Comparison of ENCODE assay signal across 16 cellular contexts in genomic region chr19:7911509-7912143, GRCh38. TPM values are rescaled to one million over a fixed set of nuclear protein-coding genes. Genes with fewer than 3 reads are reported as not detected.
A peak's percentile ranks its signal among the peaks of the same experiment; 100 is the strongest.
DNase-seq lines count a peak whose midpoint lies in the region; ATAC-seq, FAIRE-seq and TF ChIP-seq lines count a peak whose summit lies in the region.
"Had no signal": no experiment of that assay in that cellular context is flagged by ENCODE, and none has a peak within 500 bp of the region (broad histone marks: within the 10 kb centered on the region; RNA-seq: fewer than 3 reads in every experiment).

No MANE protein-coding gene starts in this region.

- H3K9me3 Mint-ChIP-seq in chondrocyte (ENCODE audit: low read depth) = no peaks in the 10 kb centered on the region
- H3K9me3 Mint-ChIP-seq: CD4-positive, CD25-positive, alpha-beta regulatory T cell had no signal

- in situ Hi-C loops in HepG2 (cut with HindIII; ENCODE audit: extremely low pct_ligation_motif_present, low pct_unique_long_range_greater_than_20kb) = no loop called here

- TF ChIP-seq POLR2A in HepG2 (IDR thresholded peaks at IDR 0.05; ENCODE audit: insufficient read depth in 1 of 2, low read depth in 2 of 2, low read length in 2 of 2) (no peak), ovary (IDR thresholded peaks at IDR 0.05) (no peak), thyroid gland (IDR thresholded peaks at IDR 0.05) (no peak)

- CTCF ChIA-PET in HEK293 (lab: Yijun Ruan, JAX) = interaction anchor here (0.7 to 1.1 kb wide), 3 partner anchors 8 to 43 kb away, joined by 3 to 4 read pairs (median 3); partner anchors contain the start of gene SNAPC2
- CTCF ChIA-PET in HepG2 (lab: Yijun Ruan, JAX; ENCODE audit: low intra/inter-chr PET ratio, low total read pairs) = no interaction called here

- H3K27me3 ChIP-seq in HepG2 (ENCODE audit: control insufficient read depth in 1 of 2, insufficient read depth in 2 of 2, low read length in 2 of 2) = no peaks in the 10 kb centered on the region
- peaks cover 6% of the 10 kb centered on the region for H3K27me3 ChIP-seq in ovary
- H3K27me3 ChIP-seq in thyroid gland = no peaks in the 10 kb centered on the region

- no peak overlapping the region for H3K27ac Mint-ChIP-seq in chondrocyte (ENCODE audit: unreplicated experiment)
- H3K27ac Mint-ChIP-seq: CD4-positive, CD25-positive, alpha-beta regulatory T cell had no signal

- H3K79me2 ChIP-seq in HepG2 (ENCODE audit: insufficient read depth, low read length) = peaks cover 2% of the 10 kb centered on the region

- H3K36me3 ChIP-seq in HEK293 (ENCODE audit: control insufficient read depth in 2 of 2, insufficient read depth in 1 of 2, low read length in 2 of 2) = peaks cover 0 to 36% of the 10 kb centered on the region in 2 experiments; a peak in 2 of 3 replicates
- peaks cover 4 to 20% of the 10 kb centered on the region in 2 experiments; a peak in 3 of 5 replicates for H3K36me3 ChIP-seq in HepG2 (replicated peaks in 1 of 2; ENCODE audit: control insufficient read depth in 1 of 2, insufficient read depth in 2 of 2, low read length in 2 of 2)
- no peaks in the 10 kb centered on the region for H3K36me3 ChIP-seq in ovary
- H3K36me3 ChIP-seq in thyroid gland = peaks cover 35 to 38% of the 10 kb centered on the region in 2 donors

- no peak for TF ChIP-seq RAD21 in HepG2 (CRISPR knock-in tag; IDR thresholded peaks at IDR 0.05)

- no peak overlapping the region for H3K4me3 Mint-ChIP-seq in chondrocyte (ENCODE audit: unreplicated experiment)

- TF ChIP-seq EP300 in HepG2 (IDR thresholded peaks at IDR 0.05; ENCODE audit: low read depth in 2 of 2, low read length in 2 of 2) = no peak
- TF ChIP-seq EP300 in HepG2 (CRISPR knock-in tag; IDR thresholded peaks at IDR 0.05; ENCODE audit: borderline replicate concordance) = no peak
- TF ChIP-seq EP300 in ovary (IDR thresholded peaks at IDR 0.05) = no peak

- peaks cover 14% of the 10 kb centered on the region for H3K36me3 Mint-ChIP-seq in chondrocyte (ENCODE audit: low read depth)

- no peaks in the 10 kb centered on the region for H3K27me3 Mint-ChIP-seq in chondrocyte (ENCODE audit: low read depth)

- H3K4me1 ChIP-seq in HEK293 (ENCODE audit: control insufficient read depth, insufficient read depth, low read length) (no peaks in the 10 kb centered on the region), HepG2 (ENCODE audit: insufficient read depth, low read length) (peaks cover 11% of the 10 kb centered on the region), ovary (ENCODE audit: insufficient read depth) (peaks cover 3% of the 10 kb centered on the region), thyroid gland (peaks cover 0 to 11% of the 10 kb centered on the region in 2 donors)

- peaks cover 6% of the 10 kb centered on the region for H3K4me1 Mint-ChIP-seq in chondrocyte (ENCODE audit: low read depth)

- H3K4me2 ChIP-seq in HepG2 (ENCODE audit: low read depth, low read length) = no peak overlapping the region
- H3K4me2 ChIP-seq: A549 had no signal

- H3K27ac ChIP-seq in HEK293 (ENCODE audit: extremely low read depth, low read depth, low read length) (no peak overlapping the region), HepG2 (ENCODE audit: extremely low read length, insufficient read depth, low read length) (no peak overlapping the region), ovary (no peak overlapping the region), thyroid gland (no peak overlapping the region)
- H3K27ac ChIP-seq: A549 had no signal

- 96% methylated on average over 7 of the region's 18 CpGs for WGBS in HepG2 (ENCODE audit: low lambda C conversion rate)
- 85 to 87% (median 87%) methylated on average over 18 of the region's 18 CpGs for WGBS in ovary, 3 donors
- WGBS in thyroid gland, 2 donors = 87 to 91% methylated on average over 11 to 17 of the region's 18 CpGs

- no peak overlapping the region for H3K9ac ChIP-seq in HepG2 (ENCODE audit: insufficient read depth, low read depth, low read length)

- no peaks in the 10 kb centered on the region for H3K9me3 ChIP-seq in HEK293 (ENCODE audit: control insufficient read depth, insufficient read depth, low read depth, low read length)
- H3K9me3 ChIP-seq in HepG2 (ENCODE audit: low read length) = no peaks in the 10 kb centered on the region
- H3K9me3 ChIP-seq in ovary = no peaks in the 10 kb centered on the region
- no peaks in the 10 kb centered on the region for H3K9me3 ChIP-seq in thyroid gland
- H3K9me3 ChIP-seq: A549 had no signal

- POLR2A ChIA-PET in HEK293 (lab: Yijun Ruan, JAX) (interaction anchor here (1.1 to 2.3 kb wide), 3 partner anchors 8 to 14 kb away, joined by 3 to 15 read pairs (median 8); partner anchors contain the start of genes MAP2K7 and SNAPC2), HepG2 (lab: Yijun Ruan, JAX) (interaction anchor here (1.9 to 2.6 kb wide), 2 partner anchors 8 to 9 kb away, joined by 6 to 8 read pairs; partner anchors contain the start of genes MAP2K7 and SNAPC2)

- BruUV-seq in HepG2 (replicated peaks; lab: Mats Ljungman, UMichigan) = no TSS peak

- peaks cover 3% of the 10 kb centered on the region; the same call in 1 of the 2 replicates for H4K20me1 ChIP-seq in HepG2 (ENCODE audit: insufficient read depth, low read length)

- no peak overlapping the region for H2AFZ ChIP-seq in HepG2 (ENCODE audit: low read length)

- intact Hi-C loops in HepG2 (cut with micrococcal nuclease; ENCODE audit: unreplicated experiment) = no loop called here
- intact Hi-C loops in ovary (cut with DNase I) = no loop called here
- intact Hi-C loops in thyroid gland (cut with DNase I) = no loop called here

- no peak for ATAC-seq in HepG2
- ATAC-seq in HG03432 (IDR thresholded peaks at IDR 0.05; ENCODE audit: unreplicated experiment) = no peak
- ATAC-seq: A549, HCT116 had no signal

- TF ChIP-seq CTCF in HEK293 (tag by site-specific recombination; IDR thresholded peaks at IDR 0.05) = no peak
- TF ChIP-seq CTCF in chondrocyte (IDR thresholded peaks at IDR 0.05) = no peak
- no peak for TF ChIP-seq CTCF in HepG2 (CRISPR knock-in tag; IDR thresholded peaks at IDR 0.05)
- TF ChIP-seq CTCF in ovary (IDR thresholded peaks at IDR 0.05) = no peak
- no peak for TF ChIP-seq CTCF in thyroid gland (IDR thresholded peaks at IDR 0.05)

- DNase-seq in chondrocyte (ENCODE audit: low spot score) = peak; percentile 88
- DNase-seq in HepG2 (ENCODE audit: low spot score) = no peak
- peak in 3 of 5 donors; percentile 11 to 38 (median 25) for DNase-seq in ovary
- DNase-seq in thyroid gland = no peak
- DNase-seq in AG20443 (ENCODE audit: low spot score) = no peak
- no peak for DNase-seq in superior temporal gyrus (ENCODE audit: extremely low spot score)
- DNase-seq: CD4-positive, CD25-positive, alpha-beta regulatory T cell; DMS53; GF-D8 had no signal

- FAIRE-seq in HepG2 (lab: Jason Lieb, UNC) = no peak
- FAIRE-seq: A549, GM19239 had no signal

- H3K4me3 ChIP-seq in HEK293 (ENCODE audit: low read depth, low read length) (no peak overlapping the region), HepG2 (replicated peaks in 1 of 3; ENCODE audit: insufficient read depth in 1 of 3, low read depth in 2 of 3, low read length in 3 of 3) (no peak overlapping the region), ovary (no peak overlapping the region), thyroid gland (replicated peaks in 1 of 3) (no peak overlapping the region)
- H3K4me3 ChIP-seq: A549 had no signal

RNA-seq across cellular contexts. Expression of gene TGFBR3L, which starts 3.0 kb away (rescaled TPM):
- 8.1 to 11.6 TPM (median 11.2 TPM) in 3 replicates for total RNA-seq in chondrocyte
- total RNA-seq in HepG2 (2016; rRNA removed; fragmentation: Illumina TruSeq; extraction: Trizol) = 0.83 and 1.0 TPM in 2 replicates
- total RNA-seq in HepG2 (2016; cell fraction: cytosol; rRNA removed; fragmentation: Illumina TruSeq; extraction: Trizol; ENCODE audit: low read depth) = 3.2 and 3.7 TPM in 2 replicates
- 0.56 and 1.1 TPM in 2 replicates for total RNA-seq in HepG2 (2016; cell fraction: insoluble cytoplasmic fraction; rRNA removed; fragmentation: Illumina TruSeq; extraction: Trizol)
- total RNA-seq in HepG2 (2016; cell fraction: membrane; rRNA removed; fragmentation: Illumina TruSeq; extraction: Trizol) = 1.6 and 2.1 TPM in 2 replicates
- 0.81 TPM in 1 of 2 replicates, not detected in the other for total RNA-seq in HepG2 (2016; cell fraction: nucleus; rRNA removed; fragmentation: Illumina TruSeq; extraction: Trizol)
- polyA plus RNA-seq in HepG2 (2011; rRNA removed) = 0.14 and 0.20 TPM in 2 replicates
- polyA plus RNA-seq in HepG2 (2011; cell fraction: cytosol; rRNA removed) = 0.25 and 0.55 TPM in 2 replicates
- 1.0 and 1.6 TPM in 2 replicates for polyA plus RNA-seq in HepG2 (2011; cell fraction: nucleus; rRNA removed)
- 0.25 and 0.69 TPM in 2 replicates for polyA plus RNA-seq in HepG2 (2012)
- polyA plus RNA-seq in HepG2 (2016; cell fraction: cytosol; fragmentation: Illumina TruSeq; extraction: Trizol; ENCODE audit: low read depth) = 7.2 and 8.1 TPM in 2 replicates
- polyA plus RNA-seq in HepG2 (2016; cell fraction: insoluble cytoplasmic fraction; fragmentation: Illumina TruSeq; extraction: Trizol; ENCODE audit: low read depth) = 0.49 and 1.4 TPM in 2 replicates
- 4.1 and 4.2 TPM in 2 replicates for polyA plus RNA-seq in HepG2 (2016; cell fraction: membrane; fragmentation: Illumina TruSeq; extraction: Trizol; ENCODE audit: low read depth)
- polyA plus RNA-seq in HepG2 (2016; cell fraction: nucleus; fragmentation: Illumina TruSeq; extraction: Trizol; ENCODE audit: insufficient read depth, low read depth) = 0.90 and 1.3 TPM in 2 replicates
- 0.30 and 1.5 TPM in 2 replicates for polyA minus RNA-seq in HepG2 (2011; rRNA and poly(A)+ RNA removed; ENCODE audit: low replicate concordance)
- not detected in 2 replicates for polyA minus RNA-seq in HepG2 (2011; cell fraction: cytosol; rRNA and poly(A)+ RNA removed)
- polyA minus RNA-seq in HepG2 (2011; cell fraction: nucleus; rRNA and poly(A)+ RNA removed) = not detected in 2 replicates
- total RNA-seq in ovary = 1 to 10 TPM in 2 of 7 donors, not detected in 5; 1.0 to 6.9 TPM
- polyA plus RNA-seq in ovary = under 1 TPM in 1 of 2 donors, not detected in 1; 0.18 TPM
- not detected for total RNA-seq in thyroid gland
- total RNA-seq: H4 had no signal
- polyA plus RNA-seq: AG04450; CD4-positive, CD25-positive, alpha-beta regulatory T cell had no signal

RNA-seq across cellular contexts. Expression of gene MAP2K7, which starts 7.9 kb away (rescaled TPM):
- 24.4 to 27.5 TPM (median 25.7 TPM) in 3 replicates for total RNA-seq in chondrocyte
- 8.7 and 10.8 TPM in 2 replicates for total RNA-seq in HepG2 (2016; rRNA removed; fragmentation: Illumina TruSeq; extraction: Trizol)
- total RNA-seq in HepG2 (2016; cell fraction: cytosol; rRNA removed; fragmentation: Illumina TruSeq; extraction: Trizol; ENCODE audit: low read depth) = 3.9 and 4.1 TPM in 2 replicates
- 7.6 and 11.7 TPM in 2 replicates for total RNA-seq in HepG2 (2016; cell fraction: insoluble cytoplasmic fraction; rRNA removed; fragmentation: Illumina TruSeq; extraction: Trizol)
- 11.5 and 13.1 TPM in 2 replicates for total RNA-seq in HepG2 (2016; cell fraction: membrane; rRNA removed; fragmentation: Illumina TruSeq; extraction: Trizol)
- 8.3 and 8.5 TPM in 2 replicates for total RNA-seq in HepG2 (2016; cell fraction: nucleus; rRNA removed; fragmentation: Illumina TruSeq; extraction: Trizol)
- polyA plus RNA-seq in HepG2 (2011; rRNA removed) = 9.0 and 14.8 TPM in 2 replicates
- polyA plus RNA-seq in HepG2 (2011; cell fraction: cytosol; rRNA removed) = 8.8 and 11.2 TPM in 2 replicates
- 42.0 and 50.6 TPM in 2 replicates for polyA plus RNA-seq in HepG2 (2011; cell fraction: nucleus; rRNA removed)
- polyA plus RNA-seq in HepG2 (2012) = 17.3 and 19.9 TPM in 2 replicates
- 3.9 and 4.4 TPM in 2 replicates for polyA plus RNA-seq in HepG2 (2016; cell fraction: cytosol; fragmentation: Illumina TruSeq; extraction: Trizol; ENCODE audit: low read depth)
- polyA plus RNA-seq in HepG2 (2016; cell fraction: insoluble cytoplasmic fraction; fragmentation: Illumina TruSeq; extraction: Trizol; ENCODE audit: low read depth) = 10.5 and 15.1 TPM in 2 replicates
- 8.5 and 10.6 TPM in 2 replicates for polyA plus RNA-seq in HepG2 (2016; cell fraction: membrane; fragmentation: Illumina TruSeq; extraction: Trizol; ENCODE audit: low read depth)
- polyA plus RNA-seq in HepG2 (2016; cell fraction: nucleus; fragmentation: Illumina TruSeq; extraction: Trizol; ENCODE audit: insufficient read depth, low read depth) = 25.7 and 31.5 TPM in 2 replicates
- polyA minus RNA-seq in HepG2 (2011; rRNA and poly(A)+ RNA removed; ENCODE audit: low replicate concordance) = 17.6 and 23.5 TPM in 2 replicates
- 10.0 and 13.0 TPM in 2 replicates for polyA minus RNA-seq in HepG2 (2011; cell fraction: cytosol; rRNA and poly(A)+ RNA removed)
- 11.2 and 11.7 TPM in 2 replicates for polyA minus RNA-seq in HepG2 (2011; cell fraction: nucleus; rRNA and poly(A)+ RNA removed)
- total RNA-seq in ovary = 10 to 100 TPM in 5 of 7 donors, 1 to 10 TPM in 2; 9.2 to 35.5 (median 26.3) TPM
- polyA plus RNA-seq in ovary = 10 to 100 TPM in 1 of 2 donors, 1 to 10 TPM in 1; 6.3 to 32.2 TPM
- 10 to 100 TPM in 3 of 4 donors, 1 to 10 TPM in 1; 9.1 to 18.6 (median 14.9) TPM for total RNA-seq in thyroid gland

RNA-seq across cellular contexts. Expression of gene SNAPC2, which starts 8.5 kb away (rescaled TPM):
- total RNA-seq in chondrocyte = 17.1 to 27.9 TPM (median 26.4 TPM) in 3 replicates
- total RNA-seq in HepG2 (2016; rRNA removed; fragmentation: Illumina TruSeq; extraction: Trizol) = 9.5 and 10.2 TPM in 2 replicates
- total RNA-seq in HepG2 (2016; cell fraction: cytosol; rRNA removed; fragmentation: Illumina TruSeq; extraction: Trizol; ENCODE audit: low read depth) = 3.3 and 4.0 TPM in 2 replicates
- total RNA-seq in HepG2 (2016; cell fraction: insoluble cytoplasmic fraction; rRNA removed; fragmentation: Illumina TruSeq; extraction: Trizol) = 8.2 and 10.9 TPM in 2 replicates
- 6.9 and 7.4 TPM in 2 replicates for total RNA-seq in HepG2 (2016; cell fraction: membrane; rRNA removed; fragmentation: Illumina TruSeq; extraction: Trizol)
- 3.7 and 5.2 TPM in 2 replicates for total RNA-seq in HepG2 (2016; cell fraction: nucleus; rRNA removed; fragmentation: Illumina TruSeq; extraction: Trizol)
- polyA plus RNA-seq in HepG2 (2011; rRNA removed) = 12.7 and 14.9 TPM in 2 replicates
- 8.4 and 15.7 TPM in 2 replicates for polyA plus RNA-seq in HepG2 (2011; cell fraction: cytosol; rRNA removed)
- 12.8 and 13.8 TPM in 2 replicates for polyA plus RNA-seq in HepG2 (2011; cell fraction: nucleus; rRNA removed)
- polyA plus RNA-seq in HepG2 (2012) = 11.7 and 16.4 TPM in 2 replicates
- polyA plus RNA-seq in HepG2 (2016; cell fraction: cytosol; fragmentation: Illumina TruSeq; extraction: Trizol; ENCODE audit: low read depth) = 3.7 and 4.1 TPM in 2 replicates
- polyA plus RNA-seq in HepG2 (2016; cell fraction: insoluble cytoplasmic fraction; fragmentation: Illumina TruSeq; extraction: Trizol; ENCODE audit: low read depth) = 11.2 and 15.9 TPM in 2 replicates
- polyA plus RNA-seq in HepG2 (2016; cell fraction: membrane; fragmentation: Illumina TruSeq; extraction: Trizol; ENCODE audit: low read depth) = 6.9 and 8.4 TPM in 2 replicates
- 13.1 and 13.7 TPM in 2 replicates for polyA plus RNA-seq in HepG2 (2016; cell fraction: nucleus; fragmentation: Illumina TruSeq; extraction: Trizol; ENCODE audit: insufficient read depth, low read depth)
- polyA minus RNA-seq in HepG2 (2011; rRNA and poly(A)+ RNA removed; ENCODE audit: low replicate concordance) = 8.5 and 12.6 TPM in 2 replicates
- polyA minus RNA-seq in HepG2 (2011; cell fraction: cytosol; rRNA and poly(A)+ RNA removed) = 7.2 and 7.8 TPM in 2 replicates
- polyA minus RNA-seq in HepG2 (2011; cell fraction: nucleus; rRNA and poly(A)+ RNA removed) = 1.7 and 4.4 TPM in 2 replicates
- 10 to 100 TPM in 6 of 7 donors, 1 to 10 TPM in 1; 8.8 to 26.6 (median 16.3) TPM for total RNA-seq in ovary
- polyA plus RNA-seq in ovary = 10 to 100 TPM in 1 of 2 donors, 1 to 10 TPM in 1; 1.8 to 19.8 TPM
- total RNA-seq in thyroid gland = 10 to 100 TPM in 2 of 4 donors, 1 to 10 TPM in 2; 9.3 to 14.0 (median 11.5) TPM

RNA-seq across cellular contexts. Expression of gene CTXN1, which starts 14.3 kb away (rescaled TPM):
- 21.8 to 41.5 TPM (median 36.0 TPM) in 3 replicates for total RNA-seq in chondrocyte
- total RNA-seq in HepG2 (2016; rRNA removed; fragmentation: Illumina TruSeq; extraction: Trizol) = 0.11 and 0.36 TPM in 2 replicates
- total RNA-seq in HepG2 (2016; cell fraction: cytosol; rRNA removed; fragmentation: Illumina TruSeq; extraction: Trizol; ENCODE audit: low read depth) = 0.35 and 0.71 TPM in 2 replicates
- total RNA-seq in HepG2 (2016; cell fraction: insoluble cytoplasmic fraction; rRNA removed; fragmentation: Illumina TruSeq; extraction: Trizol) = 0.15 and 0.26 TPM in 2 replicates
- 0.71 and 0.83 TPM in 2 replicates for total RNA-seq in HepG2 (2016; cell fraction: membrane; rRNA removed; fragmentation: Illumina TruSeq; extraction: Trizol)
- not detected in 2 replicates for total RNA-seq in HepG2 (2016; cell fraction: nucleus; rRNA removed; fragmentation: Illumina TruSeq; extraction: Trizol)
- 0.12 TPM in 1 of 2 replicates, not detected in the other for polyA plus RNA-seq in HepG2 (2011; rRNA removed)
- polyA plus RNA-seq in HepG2 (2011; cell fraction: cytosol; rRNA removed) = 0.09 and 0.27 TPM in 2 replicates
- polyA plus RNA-seq in HepG2 (2011; cell fraction: nucleus; rRNA removed) = 0.13 and 0.17 TPM in 2 replicates
- polyA plus RNA-seq in HepG2 (2012) = not detected in 2 replicates
- 4.0 and 4.4 TPM in 2 replicates for polyA plus RNA-seq in HepG2 (2016; cell fraction: cytosol; fragmentation: Illumina TruSeq; extraction: Trizol; ENCODE audit: low read depth)
- 1.2 and 1.6 TPM in 2 replicates for polyA plus RNA-seq in HepG2 (2016; cell fraction: insoluble cytoplasmic fraction; fragmentation: Illumina TruSeq; extraction: Trizol; ENCODE audit: low read depth)
- polyA plus RNA-seq in HepG2 (2016; cell fraction: membrane; fragmentation: Illumina TruSeq; extraction: Trizol; ENCODE audit: low read depth) = 3.9 and 4.4 TPM in 2 replicates
- polyA plus RNA-seq in HepG2 (2016; cell fraction: nucleus; fragmentation: Illumina TruSeq; extraction: Trizol; ENCODE audit: insufficient read depth, low read depth) = 0.75 and 1.4 TPM in 2 replicates
- 0.12 and 1.4 TPM in 2 replicates for polyA minus RNA-seq in HepG2 (2011; rRNA and poly(A)+ RNA removed; ENCODE audit: low replicate concordance)
- polyA minus RNA-seq in HepG2 (2011; cell fraction: cytosol; rRNA and poly(A)+ RNA removed) = 0.62 TPM in 1 of 2 replicates, not detected in the other
- 0.39 TPM in 1 of 2 replicates, not detected in the other for polyA minus RNA-seq in HepG2 (2011; cell fraction: nucleus; rRNA and poly(A)+ RNA removed)
- 10 to 100 TPM in 2 of 7 donors, 1 to 10 TPM in 5; 1.4 to 99.7 (median 6.1) TPM for total RNA-seq in ovary
- 1 to 10 TPM in 1 of 2 donors, not detected in 1; 3.3 TPM for polyA plus RNA-seq in ovary
- total RNA-seq in thyroid gland = 1 to 10 TPM; 1.4 to 3.0 (median 2.0) TPM
- total RNA-seq: CD4-positive, CD25-positive, alpha-beta regulatory T cell had no signal
- polyA plus RNA-seq: CD4-positive, CD25-positive, alpha-beta regulatory T cell had no signal

RNA-seq across cellular contexts. Expression of gene LRRC8E, which starts 23.3 kb away (rescaled TPM):
- total RNA-seq in chondrocyte (1.9 to 6.9 TPM (median 4.8 TPM) in 3 replicates), HepG2 (2016; rRNA removed; fragmentation: Illumina TruSeq; extraction: Trizol) (4.0 and 8.0 TPM in 2 replicates), ovary (1 to 10 TPM in 1 of 7 donors, under 1 TPM in 4, not detected in 2; 0.10 to 2.1 (median 0.72) TPM), thyroid gland (1 to 10 TPM; 1.4 to 3.3 (median 2.3) TPM)
- total RNA-seq in HepG2 (2016; cell fraction: cytosol; rRNA removed; fragmentation: Illumina TruSeq; extraction: Trizol; ENCODE audit: low read depth) = 0.97 and 1.0 TPM in 2 replicates
- total RNA-seq in HepG2 (2016; cell fraction: insoluble cytoplasmic fraction; rRNA removed; fragmentation: Illumina TruSeq; extraction: Trizol) = 4.0 and 9.1 TPM in 2 replicates
- total RNA-seq in HepG2 (2016; cell fraction: membrane; rRNA removed; fragmentation: Illumina TruSeq; extraction: Trizol) = 2.2 and 3.4 TPM in 2 replicates
- total RNA-seq in HepG2 (2016; cell fraction: nucleus; rRNA removed; fragmentation: Illumina TruSeq; extraction: Trizol) = 7.5 and 8.2 TPM in 2 replicates
- polyA plus RNA-seq in HepG2 (2011; rRNA removed) (10.3 and 14.6 TPM in 2 replicates), ovary (under 1 TPM; 0.13 to 0.97 TPM)
- polyA plus RNA-seq in HepG2 (2011; cell fraction: cytosol; rRNA removed) = 6.6 and 7.8 TPM in 2 replicates
- polyA plus RNA-seq in HepG2 (2011; cell fraction: nucleus; rRNA removed) = 7.6 and 8.4 TPM in 2 replicates
- 10.1 and 12.0 TPM in 2 replicates for polyA plus RNA-seq in HepG2 (2012)
- 0.41 and 0.42 TPM in 2 replicates for polyA plus RNA-seq in HepG2 (2016; cell fraction: cytosol; fragmentation: Illumina TruSeq; extraction: Trizol; ENCODE audit: low read depth)
- polyA plus RNA-seq in HepG2 (2016; cell fraction: insoluble cytoplasmic fraction; fragmentation: Illumina TruSeq; extraction: Trizol; ENCODE audit: low read depth) = 2.8 and 3.6 TPM in 2 replicates
- 0.65 and 1.00 TPM in 2 replicates for polyA plus RNA-seq in HepG2 (2016; cell fraction: membrane; fragmentation: Illumina TruSeq; extraction: Trizol; ENCODE audit: low read depth)
- polyA plus RNA-seq in HepG2 (2016; cell fraction: nucleus; fragmentation: Illumina TruSeq; extraction: Trizol; ENCODE audit: insufficient read depth, low read depth) = 8.0 and 10.3 TPM in 2 replicates
- polyA minus RNA-seq in HepG2 (2011; rRNA and poly(A)+ RNA removed; ENCODE audit: low replicate concordance) = 13.5 and 26.2 TPM in 2 replicates
- polyA minus RNA-seq in HepG2 (2011; cell fraction: cytosol; rRNA and poly(A)+ RNA removed) = 10.5 and 13.4 TPM in 2 replicates
- polyA minus RNA-seq in HepG2 (2011; cell fraction: nucleus; rRNA and poly(A)+ RNA removed) = 5.5 and 7.0 TPM in 2 replicates
- total RNA-seq: CD4-positive, CD25-positive, alpha-beta regulatory T cell had no signal
- polyA plus RNA-seq: CD4-positive, CD25-positive, alpha-beta regulatory T cell had no signal

Comparison
In these comparisons a context has a peak if more than half of its experiments do, and no peak if none do; other contexts are left out.
1. DNase-seq: peak in chondrocyte (single experiment) and ovary (3 of 5); none in HepG2 (single experiment), thyroid gland (0 of 2), AG20443 (single experiment) and superior temporal gyrus (single experiment).
2. Of the 63 proteins assayed by ChIP-seq in both HepG2 and HEK293: peak only in HepG2: none; only in HEK293: PATZ1 and ZBTB10; in both: none; in neither: 61.